ENCODE assay signal across 29 cellular contexts in the genomic region with DNA sequence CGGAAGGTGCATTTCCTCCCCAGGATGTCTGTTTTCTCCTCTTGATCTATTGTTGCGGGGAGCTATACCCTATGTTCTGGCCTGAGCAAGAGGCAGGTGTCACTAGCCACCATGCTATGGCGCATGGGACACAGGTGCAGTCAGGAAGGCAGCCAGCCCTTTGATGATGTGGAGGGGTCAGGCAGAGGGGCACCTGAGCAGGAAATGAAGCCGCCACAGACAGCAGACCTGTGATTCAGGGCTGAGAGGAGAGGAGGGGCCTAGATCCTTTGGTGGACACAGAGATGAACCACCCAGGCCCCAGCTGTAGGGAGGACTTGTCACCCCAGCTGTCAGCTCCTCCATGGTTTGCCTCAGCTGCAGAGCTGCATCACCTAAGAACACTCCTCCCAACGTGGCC. TPM values are rescaled to one million over a fixed set of nuclear protein-coding genes. Genes with fewer than 3 reads are reported as not detected.
"Had no signal": no experiment of that assay in that cellular context is flagged by ENCODE, and none has a peak within 500 bp of the region (broad histone marks: within the 10 kb centered on the region; RNA-seq: fewer than 3 reads in every experiment).

No MANE protein-coding gene starts in this region.

- H3K9me3 ChIP-seq: Peyer's patch had no signal

- H3K36me3 ChIP-seq: brain microvascular endothelial cell, Peyer's patch had no signal

- ATAC-seq: activated T-cell treated with anti-CD3 and anti-CD28 coated beads, Interleukin-2, amount 50 U/mL, for 72 hours; HepG2; T-helper 17 cell; WTC11 had no signal

- H3K4me1 ChIP-seq: Peyer's patch had no signal

- H3K27ac ChIP-seq: brain microvascular endothelial cell, KMS-11, Peyer's patch, RWPE1 had no signal

- DNase-seq: activated CD4-positive, alpha-beta memory T cell treated with anti-CD3 and anti-CD28 coated beads for 36 hours; activated CD4-positive, alpha-beta T cell treated with anti-CD3 and anti-CD28 coated beads for 1 hour; activated CD4-positive, alpha-beta T cell treated with anti-CD3 and anti-CD28 coated beads, Interleukin-2, amount 10 ng/mL, durations not matched to agents 7 days and 5 days; activated gamma-delta T cell treated with Interleukin-2 at 50 U/mL for 16 hours; activated naive CD4-positive, alpha-beta T cell treated with anti-CD3 and anti-CD28 coated beads, Interleukin-2, amount 10 ng/mL, durations not matched to agents 7 days and 5 days; activated naive CD8-positive, alpha-beta T cell treated with anti-CD3 and anti-CD28 coated beads for 36 hours; activated T-cell treated with anti-CD3 and anti-CD28 coated beads, Interleukin-2, amount 50 U/mL, for 72 hours; brain microvascular endothelial cell; NCI-H1092; NCI-H1417; NCI-H1930; NCI-H2171; NCI-H2227 treated with DMSO at 0.1 percent for 48 hours; NCI-H446 treated with DMSO at 0.1 percent for 48 hours; NCI-H69; NK-92 treated with Interleukin-12 subunit alpha and Interleukin-12 subunit beta, amount 100 ng/mL, for 24 hours; OCI-M1; Peyer's patch; SIG-M5; T-helper 17 cell; T-helper 9 cell had no signal

- H3K27ac Mint-ChIP-seq: activated CD4-positive, alpha-beta memory T cell treated with anti-CD3 and anti-CD28 coated beads for 36 hours; activated CD4-positive, alpha-beta T cell treated with anti-CD3 and anti-CD28 coated beads, Interleukin-2, amount 10 ng/mL, durations not matched to agents 7 days and 5 days; activated naive CD8-positive, alpha-beta T cell treated with anti-CD3 and anti-CD28 coated beads for 36 hours; activated T-cell treated with anti-CD3 and anti-CD28 coated beads, Interleukin-2, amount 50 U/mL, for 72 hours; activated T-helper 2 cell treated with anti-CD3 and anti-CD28 coated beads, Interferon-gamma antibody, Interleukin-2, Interleukin-4, amounts not matched to agents 10 μg/mL and 5 μg/mL and 100 μg/mL, durations not matched to agents 14 hours and 24 hours and 36 hours; T-helper 17 cell; WTC11 had no signal

- H3K4me1 Mint-ChIP-seq: activated CD4-positive, alpha-beta T cell treated with anti-CD3 and anti-CD28 coated beads, Interleukin-2, amount 10 ng/mL, durations not matched to agents 7 days and 5 days; activated naive CD4-positive, alpha-beta T cell treated with anti-CD3 and anti-CD28 coated beads, Interleukin-2, amount 10 ng/mL, durations not matched to agents 7 days and 5 days; activated naive CD8-positive, alpha-beta T cell treated with anti-CD3 and anti-CD28 coated beads for 36 hours; T-helper 17 cell had no signal

- H3K4me3 Mint-ChIP-seq: activated CD4-positive, alpha-beta memory T cell treated with anti-CD3 and anti-CD28 coated beads for 36 hours; activated CD4-positive, alpha-beta T cell treated with anti-CD3 and anti-CD28 coated beads, Interleukin-2, amount 10 ng/mL, durations not matched to agents 7 days and 5 days; activated naive CD4-positive, alpha-beta T cell treated with anti-CD3 and anti-CD28 coated beads, Interleukin-2, amount 10 ng/mL, durations not matched to agents 7 days and 5 days; activated naive CD8-positive, alpha-beta T cell treated with anti-CD3 and anti-CD28 coated beads for 36 hours; activated T-cell treated with anti-CD3 and anti-CD28 coated beads, Interleukin-2, amount 50 U/mL, for 72 hours; T-helper 17 cell; WTC11 had no signal

- H3K4me3 ChIP-seq: Peyer's patch had no signal

- H3K27me3 ChIP-seq: brain microvascular endothelial cell, Peyer's patch had no signal

- H3K36me3 Mint-ChIP-seq: activated CD4-positive, alpha-beta memory T cell treated with anti-CD3 and anti-CD28 coated beads for 36 hours; activated naive CD4-positive, alpha-beta T cell treated with anti-CD3 and anti-CD28 coated beads, Interleukin-2, amount 10 ng/mL, durations not matched to agents 7 days and 5 days; activated naive CD8-positive, alpha-beta T cell treated with anti-CD3 and anti-CD28 coated beads for 36 hours; WTC11 had no signal

- H3K9me3 Mint-ChIP-seq: activated CD4-positive, alpha-beta memory T cell treated with anti-CD3 and anti-CD28 coated beads for 36 hours; activated CD4-positive, alpha-beta T cell treated with anti-CD3 and anti-CD28 coated beads, Interleukin-2, amount 10 ng/mL, durations not matched to agents 7 days and 5 days; activated naive CD4-positive, alpha-beta T cell treated with anti-CD3 and anti-CD28 coated beads, Interleukin-2, amount 10 ng/mL, durations not matched to agents 7 days and 5 days; activated naive CD8-positive, alpha-beta T cell treated with anti-CD3 and anti-CD28 coated beads for 36 hours; activated T-cell treated with anti-CD3 and anti-CD28 coated beads, Interleukin-2, amount 50 U/mL, for 72 hours; activated T-helper 2 cell treated with anti-CD3 and anti-CD28 coated beads, Interferon-gamma antibody, Interleukin-2, Interleukin-4, amounts not matched to agents 10 μg/mL and 5 μg/mL and 100 μg/mL, durations not matched to agents 14 hours and 24 hours and 36 hours; WTC11 had no signal

RNA-seq across cellular contexts. Expression of a gene that starts 11.7 kb away (rescaled TPM):
- total RNA-seq: activated CD4-positive, alpha-beta memory T cell treated with anti-CD3 and anti-CD28 coated beads for 36 hours; activated CD4-positive, alpha-beta T cell treated with anti-CD3 and anti-CD28 coated beads, Interleukin-2, amount 10 ng/mL, durations not matched to agents 7 days and 5 days; activated CD8-positive, alpha-beta memory T cell treated with anti-CD3 and anti-CD28 coated beads for 36 hours; activated naive CD8-positive, alpha-beta T cell treated with anti-CD3 and anti-CD28 coated beads for 36 hours; activated T-cell treated with anti-CD3 and anti-CD28 coated beads, Interleukin-2, amount 50 U/mL, for 72 hours; activated T-helper 2 cell treated with anti-CD3 and anti-CD28 coated beads, Interferon-gamma antibody, Interleukin-2, Interleukin-4, amounts not matched to agents 10 μg/mL and 5 μg/mL and 100 μg/mL, durations not matched to agents 14 hours and 24 hours and 36 hours; HepG2; MCF 10A; Peyer's patch; T-helper 17 cell; WTC11 had no signal
- polyA plus RNA-seq: adipose tissue, HepG2 had no signal
